30 cellular contexts compared by ENCODE assay signal in genomic region chr20:61857884-61858283, GRCh38.
"Had no signal": no experiment of that assay in that cellular context is flagged by ENCODE, and none has a peak within 500 bp of the region (broad histone marks: within the 10 kb centered on the region; RNA-seq: fewer than 3 reads in every experiment).

No MANE protein-coding gene starts in this region.

- H3K9me3 ChIP-seq: ovary, psoas muscle, suprapubic skin, testis, transverse colon, upper lobe of left lung, vagina had no signal

- H3K27me3 ChIP-seq: ovary, testis, transverse colon, upper lobe of left lung, vagina had no signal

- H3K4me1 ChIP-seq: parathyroid adenoma, psoas muscle, spleen, suprapubic skin, testis, tibial artery, transverse colon, upper lobe of left lung, vagina had no signal

- H3K4me3 ChIP-seq: ovary, psoas muscle, skin epidermis, smooth muscle cell, spleen, suprapubic skin, testis, tibial artery, transverse colon, upper lobe of left lung, vagina had no signal

- H3K4me1 Mint-ChIP-seq: nephron progenitor cell; neural crest cell; stimulated activated memory B cell treated with anti-CD40 and anti-IgM and Interleukin-4, amounts not matched to agents 10 μg/mL and 1 μg/mL and 100 μg/mL, for 72 hours; stimulated activated naive CD8-positive, alpha-beta T cell treated with anti-CD3 and anti-CD28 coated beads, Interleukin-15, amount 100 ng/mL, for 72 hours had no signal

- H3K27me3 Mint-ChIP-seq: natural killer cell treated with Interleukin-12 subunit alpha and Interleukin-12 subunit beta and Interleukin-15 and Interleukin-18, amount 100 ng/mL, for 72 hours; progenitor cell of endocrine pancreas; stimulated activated memory B cell treated with anti-CD40 and anti-IgM and Interleukin-4, amounts not matched to agents 10 μg/mL and 1 μg/mL and 100 μg/mL, for 72 hours; stimulated activated naive CD8-positive, alpha-beta T cell treated with anti-CD3 and anti-CD28 coated beads, Interleukin-15, amount 100 ng/mL, for 72 hours had no signal

- H3K4me3 Mint-ChIP-seq: naive thymus-derived CD8-positive, alpha-beta T cell; natural killer cell treated with Interleukin-12 subunit alpha and Interleukin-12 subunit beta and Interleukin-15 and Interleukin-18, amount 100 ng/mL, for 72 hours; nephron progenitor cell; neural crest cell; stimulated activated memory B cell treated with anti-CD40 and anti-IgM and Interleukin-4, amounts not matched to agents 10 μg/mL and 1 μg/mL and 100 μg/mL, for 72 hours; stimulated activated naive CD8-positive, alpha-beta T cell treated with anti-CD3 and anti-CD28 coated beads, Interleukin-15, amount 100 ng/mL, for 72 hours had no signal

- DNase-seq: naive thymus-derived CD8-positive, alpha-beta T cell; nephron progenitor cell; occipital lobe; ovary; psoas muscle; spleen; stimulated activated CD4-positive, alpha-beta T cell treated with anti-CD3 and anti-CD28 coated beads, Interleukin-12 subunit alpha, Interleukin-12 subunit beta, amount 100 ng/mL, for 4 hours; stimulated activated CD4-positive, alpha-beta T cell treated with anti-CD3 and anti-CD28 coated beads, Interleukin-1b, Interleukin-23, amount 100 ng/mL, for 48 hours; stimulated activated CD4-positive, alpha-beta T cell treated with anti-CD3 and anti-CD28 coated beads, Interleukin-4, amount 100 ng/mL, for 1 hour; stimulated activated CD4-positive, alpha-beta T cell treated with anti-CD3 and anti-CD28 coated beads, Interleukin-4, amount 100 ng/mL, for 4 hours; stimulated activated CD8-positive, alpha-beta memory T cell treated with anti-CD3 and anti-CD28 coated beads, Interleukin-4, amount 100 ng/mL, for 48 hours; stimulated activated naive CD4-positive, alpha-beta T cell; stimulated activated naive CD8-positive, alpha-beta T cell treated with anti-CD3 and anti-CD28 coated beads, Interleukin-15, amount 100 ng/mL, for 72 hours; stimulated activated naive CD8-positive, alpha-beta T cell treated with anti-CD3 and anti-CD28 coated beads, Interleukin-15, Interleukin-2, amounts not matched to agents 100 U/mL and 50 U/mL, for 24 hours; substantia nigra; testis; tibial artery; transverse colon had no signal

- H3K27ac Mint-ChIP-seq: naive thymus-derived CD8-positive, alpha-beta T cell; natural killer cell treated with Interleukin-12 subunit alpha and Interleukin-12 subunit beta and Interleukin-15 and Interleukin-18, amount 100 ng/mL, for 72 hours; nephron progenitor cell; progenitor cell of endocrine pancreas; stimulated activated memory B cell treated with anti-CD40 and anti-IgM and Interleukin-4, amounts not matched to agents 10 μg/mL and 1 μg/mL and 100 μg/mL, for 72 hours; stimulated activated naive CD8-positive, alpha-beta T cell treated with anti-CD3 and anti-CD28 coated beads, Interleukin-15, amount 100 ng/mL, for 72 hours had no signal

- H3K9ac ChIP-seq: parathyroid adenoma had no signal

- ATAC-seq: naive thymus-derived CD8-positive, alpha-beta T cell; psoas muscle; right cardiac atrium; sciatic nerve; stimulated activated memory B cell treated with anti-CD40 and anti-IgM and Interleukin-4, amounts not matched to agents 10 μg/mL and 1 μg/mL and 100 μg/mL, for 72 hours; stimulated activated naive CD8-positive, alpha-beta T cell treated with anti-CD3 and anti-CD28 coated beads, Interleukin-15, amount 100 ng/mL, for 72 hours; stimulated activated naive CD8-positive, alpha-beta T cell treated with anti-CD3 and anti-CD28 coated beads, Interleukin-15, Interleukin-2, amounts not matched to agents 100 U/mL and 50 U/mL, for 24 hours had no signal

- H3K9me3 Mint-ChIP-seq: natural killer cell treated with Interleukin-12 subunit alpha and Interleukin-12 subunit beta and Interleukin-15 and Interleukin-18, amount 100 ng/mL, for 72 hours; nephron progenitor cell; neural crest cell; stimulated activated memory B cell treated with anti-CD40 and anti-IgM and Interleukin-4, amounts not matched to agents 10 μg/mL and 1 μg/mL and 100 μg/mL, for 72 hours; stimulated activated naive CD8-positive, alpha-beta T cell treated with anti-CD3 and anti-CD28 coated beads, Interleukin-15, amount 100 ng/mL, for 72 hours had no signal

- H3K4me2 ChIP-seq: smooth muscle cell had no signal

- H3K36me3 ChIP-seq: ovary, spleen, suprapubic skin, tibial artery, transverse colon, upper lobe of left lung, vagina had no signal

- H3K36me3 Mint-ChIP-seq: naive thymus-derived CD8-positive, alpha-beta T cell; natural killer cell treated with Interleukin-12 subunit alpha and Interleukin-12 subunit beta and Interleukin-15 and Interleukin-18, amount 100 ng/mL, for 72 hours; stimulated activated memory B cell treated with anti-CD40 and anti-IgM and Interleukin-4, amounts not matched to agents 10 μg/mL and 1 μg/mL and 100 μg/mL, for 72 hours had no signal

- H3K79me2 ChIP-seq: parathyroid adenoma had no signal

- H3K27ac ChIP-seq: ovary, parathyroid adenoma, psoas muscle, skin epidermis, spleen, suprapubic skin, testis, tibial artery, transverse colon, upper lobe of left lung, vagina had no signal

- H2AFZ ChIP-seq: parathyroid adenoma had no signal
